Comparison of ENCODE assay signal across 1 cellular context in the genomic region with DNA sequence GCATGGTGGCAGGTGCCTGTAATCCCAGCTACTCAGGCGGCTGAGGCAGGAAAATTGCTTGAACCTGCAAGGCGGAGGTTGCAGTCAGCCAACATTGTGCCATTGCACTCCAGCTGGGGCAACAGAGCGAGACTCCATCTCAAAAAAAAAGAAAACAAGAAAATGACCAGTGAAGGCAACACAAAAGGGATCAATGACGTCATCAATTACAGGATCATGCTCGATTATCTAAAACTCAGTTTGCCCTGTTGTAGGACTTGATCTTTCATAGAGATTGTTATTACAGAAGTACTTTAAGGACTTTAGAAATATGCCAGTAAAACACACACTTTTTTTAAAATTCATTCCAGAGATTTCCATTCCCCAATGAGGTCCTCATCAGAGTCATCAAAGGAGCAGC.
TF ChIP-seq lines count a peak whose summit lies in the region.

No MANE protein-coding gene starts in this region.

TF ChIP-seq in GM12878, 131 proteins besides CTCF, POLR2A, EP300 and RAD21:
- TF ChIP-seq ZZZ3 (IDR thresholded peaks at IDR 0.05; ENCODE audit: control insufficient read depth, insufficient read length, low read depth) (no peak), TBL1XR1 (IDR thresholded peaks at IDR 0.05; ENCODE audit: low read depth, low read length) (no peak), ATF7 (IDR thresholded peaks at IDR 0.05; ENCODE audit: low read depth) (peak; percentile 46; the same call in 1 of the 2 replicates)
